In genomic region chr2:240720686-240721595, GRCh38 we compare ENCODE assay signal across 23 cellular contexts. TPM values are rescaled to one million over a fixed set of nuclear protein-coding genes. Genes with fewer than 3 reads are reported as not detected.
DNase-seq lines count a peak whose midpoint lies in the region; ATAC-seq lines count a peak whose summit lies in the region.
"Had no signal": no experiment of that assay in that cellular context is flagged by ENCODE, and none has a peak within 500 bp of the region (broad histone marks: within the 10 kb centered on the region; RNA-seq: fewer than 3 reads in every experiment).

No MANE protein-coding gene starts in this region.

- H3K36me3 ChIP-seq in neuronal stem cell (replicated peaks in 1 of 2; ENCODE audit: control insufficient read depth in 2 of 2, insufficient read depth in 2 of 2, low read length in 2 of 2) = peaks cover 40 to 54% of the 10 kb centered on the region in 2 donors
- H3K36me3 ChIP-seq: BE2C; BLaER1 treated with 17β-estradiol and CSF1 and Interleukin-3, amounts not matched to agents 10 nM and 100 nM had no signal

- no peak overlapping the region for H2BK120ac ChIP-seq in neuronal stem cell (ENCODE audit: low read depth, low read length)

- H2BK15ac ChIP-seq in neuronal stem cell (ENCODE audit: low read length) = no peak overlapping the region

- H3K9ac ChIP-seq in neuronal stem cell (ENCODE audit: low read depth, low read length, poor library complexity) = no peak overlapping the region
- H3K9ac ChIP-seq: BLaER1 treated with 17β-estradiol and CSF1 and Interleukin-3, amounts not matched to agents 10 nM and 100 nM; GM23248 had no signal

- no peak overlapping the region for H2AFZ ChIP-seq in neuronal stem cell (ENCODE audit: low read length)
- H2AFZ ChIP-seq: GM23248 had no signal

- H3K9me3 ChIP-seq in right cardiac atrium (ENCODE audit: control insufficient read depth, low read length) (no peaks in the 10 kb centered on the region), neuronal stem cell (replicated peaks in 1 of 2; ENCODE audit: control insufficient read depth in 2 of 2, insufficient read depth in 1 of 2, low read depth in 1 of 2, low read length in 2 of 2) (peaks cover 0 to 2% of the 10 kb centered on the region in 2 donors)
- H3K9me3 ChIP-seq: BE2C; BLaER1 treated with 17β-estradiol and CSF1 and Interleukin-3, amounts not matched to agents 10 nM and 100 nM; HAP-1 had no signal

- H3K79me1 ChIP-seq in neuronal stem cell (ENCODE audit: low read depth, low read length) = peaks cover 9% of the 10 kb centered on the region

- intact Hi-C loops in right cardiac atrium (cut with DNase I) (no loop called here), cardiac septum (cut with DNase I) (no loop called here)

- H2BK5ac ChIP-seq in neuronal stem cell (ENCODE audit: low read length) = no peak overlapping the region

- H2AK5ac ChIP-seq in neuronal stem cell (ENCODE audit: low read depth, low read length) = no peak overlapping the region

- H3K4me1 ChIP-seq in right cardiac atrium (ENCODE audit: control insufficient read depth, insufficient read depth, low read length) (no peaks in the 10 kb centered on the region), neuronal stem cell (ENCODE audit: control insufficient read depth in 2 of 2, insufficient read depth in 1 of 2, low read depth in 1 of 2, low read length in 2 of 2) (no peaks in the 10 kb centered on the region)
- H3K4me1 ChIP-seq: BE2C, HAP-1 had no signal

- no peak overlapping the region for H3K14ac ChIP-seq in neuronal stem cell (ENCODE audit: low read length)

- no peak overlapping the region for H4K8ac ChIP-seq in neuronal stem cell (ENCODE audit: low read depth, low read length)

- H2BK12ac ChIP-seq in neuronal stem cell (ENCODE audit: low read length) = no peak overlapping the region

- ATAC-seq in right cardiac atrium = no peak
- ATAC-seq in GM19395 (IDR thresholded peaks at IDR 0.05; ENCODE audit: unreplicated experiment) = no peak
- ATAC-seq: GM12878 had no signal

- H3K4me2 ChIP-seq in neuronal stem cell (ENCODE audit: insufficient read depth, low read length, poor library complexity, severe bottlenecking) = no peak overlapping the region
- H3K4me2 ChIP-seq: BLaER1 treated with 17β-estradiol and CSF1 and Interleukin-3, amounts not matched to agents 10 nM and 100 nM had no signal

- no peak overlapping the region for H4K91ac ChIP-seq in neuronal stem cell (ENCODE audit: low read depth, low read length, poor library complexity)

- H3K4me3 ChIP-seq in right cardiac atrium (ENCODE audit: low read length) (no peak overlapping the region), neuronal stem cell (ENCODE audit: low read length in 2 of 2) (no peak overlapping the region)
- H3K4me3 ChIP-seq: BLaER1 treated with 17β-estradiol and CSF1 and Interleukin-3, amounts not matched to agents 10 nM and 100 nM; GM12878; GM23248; HAP-1 had no signal

- DNase-seq in right cardiac atrium (peak in 2 of 3 donors; percentile 20 to 47), cardiac septum (ENCODE audit: low spot score) (no peak), medulla oblongata (ENCODE audit: extremely low spot score) (peak; percentile 63), neuronal stem cell (ENCODE audit: low spot score) (no peak), midbrain (lab: John Stamatoyannopoulos, UW) (no peak), ureter (ENCODE audit: low spot score) (no peak)
- DNase-seq: BE2C; CD4-positive, alpha-beta T cell; CD8-positive, alpha-beta memory T cell; DMS 273 treated with DMSO at 0.1 percent for 48 hours; DMS79; EL; GDM1; GM23248; HFFc6 had no signal

- peak overlapping the region; percentile 48 for H3K18ac ChIP-seq in neuronal stem cell (ENCODE audit: low read length)

- WGBS in right cardiac atrium = 85% methylated on average over 25 of the region's 25 CpGs
- no CpG with 5 or more reads among the region's 25 CpGs for WGBS in neuronal stem cell (ENCODE audit: extremely low coverage in 2 of 2, insufficient read length in 2 of 2, insufficient replicate concordance in 1 of 2), 2 donors

- H3K27ac ChIP-seq in right cardiac atrium (ENCODE audit: low read length) (no peak overlapping the region), neuronal stem cell (replicated peaks; ENCODE audit: low read length) (no peak overlapping the region)
- H3K27ac ChIP-seq: 22Rv1; BLaER1 treated with 17β-estradiol and CSF1 and Interleukin-3, amounts not matched to agents 10 nM and 100 nM; GM23248 had no signal

- H3K27me3 ChIP-seq in right cardiac atrium (ENCODE audit: control insufficient read depth, insufficient read depth) (no peaks in the 10 kb centered on the region), neuronal stem cell (ENCODE audit: control insufficient read depth in 3 of 3, insufficient read depth in 3 of 3, low read depth in 1 of 3, low read length in 3 of 3) (no peaks in the 10 kb centered on the region)
- H3K27me3 ChIP-seq: BE2C; BLaER1 treated with 17β-estradiol and CSF1 and Interleukin-3, amounts not matched to agents 10 nM and 100 nM had no signal

- H3K23ac ChIP-seq in neuronal stem cell (ENCODE audit: low read depth, low read length, poor library complexity) = no peak overlapping the region

- H3K4ac ChIP-seq in neuronal stem cell (ENCODE audit: low read length) = no peak overlapping the region

RNA-seq across cellular contexts. Expression of gene AQP12A, which starts 29.3 kb away (rescaled TPM):
- total RNA-seq in right cardiac atrium (not detected), cardiac septum (not detected), ureter (not detected)
- polyA plus RNA-seq in right cardiac atrium = not detected
- polyA plus RNA-seq in neuronal stem cell (2013, experiment 1 of 2) = 0.10 TPM
- not detected for polyA plus RNA-seq in neuronal stem cell (2013, experiment 2 of 2)
- total RNA-seq: CD4-positive, alpha-beta T cell; CD8-positive, alpha-beta memory T cell; GM12878; GM23248; H4; HFFc6 had no signal
- polyA plus RNA-seq: AG04450; CD14-positive monocyte; CD8-positive, alpha-beta memory T cell; GM12878; GM23248 had no signal

RNA-seq across cellular contexts. Expression of gene AQP12B, which starts 38.3 kb away (rescaled TPM):
- not detected for total RNA-seq in right cardiac atrium
- polyA plus RNA-seq in right cardiac atrium = not detected
- total RNA-seq in cardiac septum = not detected
- not detected for polyA plus RNA-seq in neuronal stem cell (2013, experiment 1 of 2)
- polyA plus RNA-seq in neuronal stem cell (2013, experiment 2 of 2) = not detected
- not detected for total RNA-seq in ureter
- total RNA-seq: CD4-positive, alpha-beta T cell; CD8-positive, alpha-beta memory T cell; GM12878; GM23248; H4; HFFc6 had no signal
- polyA plus RNA-seq: AG04450; CD14-positive monocyte; CD8-positive, alpha-beta memory T cell; GM12878; GM23248 had no signal

Comparison
In these comparisons a context has a peak if more than half of its experiments do, and no peak if none do; other contexts are left out.
1. DNase-seq: peak in right cardiac atrium (2 of 3) and medulla oblongata (single experiment); none in cardiac septum (single experiment), neuronal stem cell (single experiment), midbrain (single experiment) and ureter (single experiment).